8 cellular contexts compared by ENCODE assay signal in genomic region chr21:21464691-21465090, GRCh38.
"Had no signal": no experiment of that assay in that cellular context is flagged by ENCODE, and none has a peak within 500 bp of the region (broad histone marks: within the 10 kb centered on the region; RNA-seq: fewer than 3 reads in every experiment).

No MANE protein-coding gene starts in this region.

- H2AFZ ChIP-seq: GM23248 had no signal

- DNase-seq: GM23248, GOT3, H7, HFFc6 had no signal

- H3K36me3 ChIP-seq: HAP-1 had no signal

- H3K4me1 ChIP-seq: HAP-1 had no signal

- H3K4me3 ChIP-seq: GM23248, HAP-1 had no signal

- H3K9me3 ChIP-seq: HAP-1 had no signal

- H3K27ac ChIP-seq: GM23248, HL-60 had no signal

- H3K9ac ChIP-seq: GM23248 had no signal

- ATAC-seq: HCT116, HepG2 had no signal
